ENCODE assay signal across 32 cellular contexts in the genomic region with DNA sequence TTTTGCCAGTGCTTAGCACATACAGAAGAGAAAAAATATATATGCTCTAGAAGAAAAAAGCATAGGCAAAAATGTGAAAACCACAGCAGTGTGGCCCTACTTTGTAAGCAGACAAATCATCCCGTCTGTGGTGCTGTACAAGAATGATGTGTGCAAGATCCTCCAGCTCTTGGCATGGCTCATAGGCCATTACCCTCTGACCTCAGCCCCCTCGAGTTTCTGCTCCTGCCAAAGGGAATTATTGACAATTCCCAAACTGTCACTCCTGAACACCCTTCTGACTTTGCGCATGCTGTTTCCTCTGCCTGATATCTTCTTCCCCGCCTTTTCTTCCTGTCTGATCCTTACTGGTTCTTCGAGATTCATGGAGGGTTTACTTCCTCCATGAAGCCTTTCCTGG. TPM values are rescaled to one million over a fixed set of nuclear protein-coding genes. Genes with fewer than 3 reads are reported as not detected.
"Had no signal": no experiment of that assay in that cellular context is flagged by ENCODE, and none has a peak within 500 bp of the region (broad histone marks: within the 10 kb centered on the region; RNA-seq: fewer than 3 reads in every experiment).

No MANE protein-coding gene starts in this region.

- H3K27me3 ChIP-seq: neural progenitor cell, ovary, spleen, suprapubic skin, testis, tibial artery, transverse colon, upper lobe of right lung, vagina had no signal

- ATAC-seq: naive thymus-derived CD4-positive, alpha-beta T cell; natural killer cell; psoas muscle; right cardiac atrium; sciatic nerve; stimulated activated memory B cell treated with anti-CD40 and anti-IgM and Interleukin-4, amounts not matched to agents 10 μg/mL and 1 μg/mL and 100 μg/mL, for 72 hours; stimulated activated naive CD8-positive, alpha-beta T cell treated with anti-CD3 and anti-CD28 coated beads, Interleukin-15, amount 100 ng/mL, for 72 hours; stimulated activated naive CD8-positive, alpha-beta T cell treated with anti-CD3 and anti-CD28 coated beads, Interleukin-15, Interleukin-2, amounts not matched to agents 100 U/mL and 50 U/mL, for 24 hours; upper lobe of right lung had no signal

- H3K4me1 ChIP-seq: neural progenitor cell, parathyroid adenoma, psoas muscle, suprapubic skin, testis, tibial artery, transverse colon, upper lobe of right lung, vagina had no signal

- H3K27ac ChIP-seq: neural progenitor cell, ovary, parathyroid adenoma, psoas muscle, skin epidermis, suprapubic skin, testis, tibial artery, transverse colon, upper lobe of right lung, vagina had no signal

- H2AFZ ChIP-seq: neural progenitor cell, parathyroid adenoma had no signal

- DNase-seq: naive thymus-derived CD4-positive, alpha-beta T cell; natural killer cell; occipital lobe; ovary; posterior cingulate gyrus; psoas muscle; right cardiac atrium; spleen; stimulated activated CD4-positive, alpha-beta T cell treated with anti-CD3 and anti-CD28 coated beads, Interleukin-12 subunit alpha, Interleukin-12 subunit beta, amount 100 ng/mL, for 4 hours; stimulated activated CD4-positive, alpha-beta T cell treated with anti-CD3 and anti-CD28 coated beads, Interleukin-1b, Interleukin-23, amount 100 ng/mL, for 48 hours; stimulated activated CD4-positive, alpha-beta T cell treated with anti-CD3 and anti-CD28 coated beads, Interleukin-4, amount 100 ng/mL, for 1 hour; stimulated activated CD4-positive, alpha-beta T cell treated with anti-CD3 and anti-CD28 coated beads, Interleukin-4, amount 100 ng/mL, for 4 hours; stimulated activated CD8-positive, alpha-beta memory T cell treated with anti-CD3 and anti-CD28 coated beads, Interleukin-4, amount 100 ng/mL, for 48 hours; stimulated activated naive CD4-positive, alpha-beta T cell; stimulated activated naive CD8-positive, alpha-beta T cell treated with anti-CD3 and anti-CD28 coated beads, Interleukin-15, amount 100 ng/mL, for 72 hours; stimulated activated naive CD8-positive, alpha-beta T cell treated with anti-CD3 and anti-CD28 coated beads, Interleukin-15, Interleukin-2, amounts not matched to agents 100 U/mL and 50 U/mL, for 24 hours; substantia nigra; testis; tibial artery; transverse colon; upper lobe of right lung had no signal

- H3K79me2 ChIP-seq: parathyroid adenoma had no signal

- H3K9me3 ChIP-seq: ovary, psoas muscle, suprapubic skin, testis, tibial artery, transverse colon, upper lobe of right lung, vagina had no signal

- H3K4me3 ChIP-seq: neural progenitor cell, ovary, psoas muscle, skin epidermis, smooth muscle cell, spleen, suprapubic skin, testis, tibial artery, transverse colon, upper lobe of right lung, vagina had no signal

- H3K9ac ChIP-seq: neural progenitor cell, parathyroid adenoma had no signal

- H3K4me2 ChIP-seq: neural progenitor cell, smooth muscle cell had no signal

- FAIRE-seq: urothelium cell line had no signal

- H3K36me3 ChIP-seq: neural progenitor cell, ovary, suprapubic skin, tibial artery, transverse colon, upper lobe of right lung, vagina had no signal

RNA-seq across cellular contexts. Expression of a gene that starts 27.1 kb away (rescaled TPM):
- total RNA-seq: naive thymus-derived CD4-positive, alpha-beta T cell; natural killer cell; occipital lobe; osteoblast; ovary; sciatic nerve; smooth muscle cell; spleen; suprapubic skin; testis; vagina had no signal
- polyA plus RNA-seq: naive thymus-derived CD4-positive, alpha-beta T cell; neural cell; ovary; smooth muscle cell had no signal

RNA-seq across cellular contexts. Expression of a gene that starts 33.9 kb away (rescaled TPM):
- total RNA-seq: natural killer cell, psoas muscle, sciatic nerve, smooth muscle cell, suprapubic skin, upper lobe of right lung, vagina had no signal
- polyA plus RNA-seq: naive thymus-derived CD4-positive, alpha-beta T cell; neural cell had no signal
